Comparison of ENCODE assay signal across 18 cellular contexts in genomic region chr7:26493737-26494423, GRCh38.
"Had no signal": no experiment of that assay in that cellular context is flagged by ENCODE, and none has a peak within 500 bp of the region (broad histone marks: within the 10 kb centered on the region; RNA-seq: fewer than 3 reads in every experiment).

No MANE protein-coding gene starts in this region.

- H3K4me3 ChIP-seq: coronary artery, esophagus muscularis mucosa, hepatocyte, left ventricle myocardium inferior, ovary, sigmoid colon had no signal

- DNase-seq: activated CD4-positive, alpha-beta T cell treated with anti-CD3 and anti-CD28 coated beads for 36 hours; activated CD8-positive, alpha-beta memory T cell treated with anti-CD3 and anti-CD28 coated beads, Interleukin-2, amount 50 U/mL, for 4 hours; activated CD8-positive, alpha-beta T cell treated with anti-CD3 and anti-CD28 coated beads, Interleukin-2, amount 10 ng/mL, durations not matched to agents 7 days and 5 days; activated gamma-delta T cell; activated T-cell treated with anti-CD3 and anti-CD28 coated beads, Interleukin-2, amount 50 U/mL, for 48 hours; amniotic stem cell; brain microvascular endothelial cell; effector CD4-positive, alpha-beta T cell; left ventricle myocardium inferior; nephron progenitor cell; ovary; sigmoid colon; stimulated activated CD4-positive, alpha-beta T cell treated with anti-CD3 and anti-CD28 coated beads, Interleukin-1b, Interleukin-23, amount 100 ng/mL, for 48 hours; stimulated activated naive CD8-positive, alpha-beta T cell treated with anti-CD3 and anti-CD28 coated beads, Interleukin-15, amount 100 ng/mL, for 72 hours; T-helper 2 cell had no signal

- H3K27ac ChIP-seq: brain microvascular endothelial cell, coronary artery, esophagus muscularis mucosa, hepatocyte, left ventricle myocardium inferior, ovary, sigmoid colon had no signal

- H3K4me1 ChIP-seq: esophagus muscularis mucosa, left ventricle myocardium inferior, sigmoid colon had no signal

- H2AFZ ChIP-seq: hepatocyte had no signal

- H3K4me2 ChIP-seq: hepatocyte had no signal

- H3K9me3 ChIP-seq: esophagus muscularis mucosa, left ventricle myocardium inferior, ovary, sigmoid colon had no signal

- H3K36me3 ChIP-seq: brain microvascular endothelial cell, esophagus muscularis mucosa, left ventricle myocardium inferior, ovary, sigmoid colon had no signal

- H3K27me3 ChIP-seq: brain microvascular endothelial cell, hepatocyte, ovary, sigmoid colon had no signal

- ATAC-seq: activated CD4-positive, alpha-beta T cell treated with anti-CD3 and anti-CD28 coated beads for 36 hours; activated CD8-positive, alpha-beta T cell treated with anti-CD3 and anti-CD28 coated beads, Interleukin-2, amount 10 ng/mL, durations not matched to agents 7 days and 5 days; stimulated activated naive CD8-positive, alpha-beta T cell treated with anti-CD3 and anti-CD28 coated beads, Interleukin-15, amount 100 ng/mL, for 72 hours had no signal
